In genomic region chr10:14080795-14081194, GRCh38 we compare ENCODE assay signal across 3 cellular contexts.
"Had no signal": no experiment of that assay in that cellular context is flagged by ENCODE, and none has a peak within 500 bp of the region (broad histone marks: within the 10 kb centered on the region; RNA-seq: fewer than 3 reads in every experiment).

No MANE protein-coding gene starts in this region.

- ATAC-seq: GM12878 had no signal

- DNase-seq: GDM1, GF-D8 had no signal

- H3K4me3 ChIP-seq: GM12878 had no signal
